ENCODE assay signal across 8 cellular contexts in the genomic region with DNA sequence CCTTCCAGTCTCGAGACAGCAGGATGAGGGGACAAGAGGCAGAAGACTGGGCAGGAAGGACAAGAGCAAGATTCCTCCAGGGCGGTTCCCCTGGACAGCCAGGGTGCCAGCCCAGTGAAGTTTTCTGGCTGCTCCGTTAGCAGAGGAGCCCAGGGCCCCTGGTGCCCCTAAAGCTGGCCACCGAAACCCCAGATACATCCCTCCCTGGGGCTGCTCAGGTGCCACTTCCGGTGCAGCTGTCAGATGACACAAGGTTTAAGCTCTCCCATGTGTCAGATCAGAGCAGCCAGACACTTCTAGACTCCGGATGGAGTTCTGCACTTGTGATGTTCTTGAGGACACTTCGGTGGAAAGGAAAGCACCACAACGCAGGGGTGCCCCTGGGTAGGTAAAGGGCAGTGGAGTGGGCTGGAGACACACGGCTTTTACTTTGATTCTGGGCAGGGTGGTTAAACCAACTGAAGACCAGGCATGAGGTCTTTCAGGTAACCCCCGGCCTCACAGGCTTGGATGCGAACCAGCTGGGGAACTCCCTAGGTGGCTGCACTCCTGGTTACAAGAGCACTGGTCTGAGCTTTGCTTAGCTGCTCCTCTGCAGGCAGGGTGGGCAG.
DNase-seq lines count a peak whose midpoint lies in the region; ATAC-seq and TF ChIP-seq lines count a peak whose summit lies in the region.

No MANE protein-coding gene starts in this region.

- WGBS in body of pancreas, 2 donors, result 83 to 92% methylated on average over 7 to 11 of the region's 11 CpGs

- no peaks in the 10 kb centered on the region for H3K9me3 ChIP-seq in muscle layer of duodenum (ENCODE audit: control insufficient read depth in 1 of 2, low read length in 2 of 2)
- no peaks in the 10 kb centered on the region for H3K9me3 ChIP-seq in body of pancreas

- TF ChIP-seq POLR2A in body of pancreas (IDR thresholded peaks at IDR 0.05), result no peak

- H3K4me3 ChIP-seq in muscle layer of duodenum (ENCODE audit: low read depth in 1 of 2, low read length in 2 of 2) (no peak overlapping the region), foreskin fibroblast (ENCODE audit: low read depth in 1 of 2, low read length in 2 of 2) (no peak overlapping the region), body of pancreas (no peak overlapping the region), H7 (ENCODE audit: insufficient read depth, low read depth, low read length) (no peak overlapping the region)

- no peaks in the 10 kb centered on the region for H3K9me3 Mint-ChIP-seq in activated CD4-positive, alpha-beta memory T cell treated with anti-CD3 and anti-CD28 coated beads, Interleukin-2, amount 10 ng/mL, durations not matched to agents 7 days and 5 days

- peaks cover 11% of the 10 kb centered on the region for H3K36me3 Mint-ChIP-seq in activated CD4-positive, alpha-beta memory T cell treated with anti-CD3 and anti-CD28 coated beads, Interleukin-2, amount 10 ng/mL, durations not matched to agents 7 days and 5 days (ENCODE audit: low read depth)

- intact Hi-C loops in body of pancreas (cut with DNase I), result no loop called here

- peak overlapping the region; percentile 91 for H3K27ac ChIP-seq in muscle layer of duodenum (ENCODE audit: low read length)
- no peak overlapping the region for H3K27ac ChIP-seq in body of pancreas

- TF ChIP-seq CTCF in foreskin fibroblast (IDR thresholded peaks at IDR 0.05; ENCODE audit: low read depth, low read length) (no peak), body of pancreas (IDR thresholded peaks at IDR 0.05) (no peak)

- H3K36me3 ChIP-seq in muscle layer of duodenum (ENCODE audit: control insufficient read depth in 1 of 2, insufficient read depth in 2 of 2, low read length in 2 of 2) (peaks cover 2 to 5% of the 10 kb centered on the region in 2 donors), body of pancreas (replicated peaks in 1 of 2; ENCODE audit: insufficient read depth in 1 of 2, low read depth in 2 of 2) (no peaks in the 10 kb centered on the region), H7 (replicated peaks; ENCODE audit: control insufficient read depth, insufficient read depth, low read length) (no peaks in the 10 kb centered on the region)

- ATAC-seq in GM19351 (IDR thresholded peaks at IDR 0.05; ENCODE audit: unreplicated experiment), result peak; percentile 79
- ATAC-seq in HG03060 (IDR thresholded peaks at IDR 0.05; ENCODE audit: low read depth, unreplicated experiment), result peak; percentile 88
- ATAC-seq in body of pancreas, result no peak

- H3K4me3 Mint-ChIP-seq in activated CD4-positive, alpha-beta memory T cell treated with anti-CD3 and anti-CD28 coated beads, Interleukin-2, amount 10 ng/mL, durations not matched to agents 7 days and 5 days, result peak overlapping the region; percentile 56

- peaks cover 62% of the 10 kb centered on the region for H3K4me1 Mint-ChIP-seq in activated CD4-positive, alpha-beta memory T cell treated with anti-CD3 and anti-CD28 coated beads, Interleukin-2, amount 10 ng/mL, durations not matched to agents 7 days and 5 days

- POLR2A ChIA-PET in activated CD4-positive, alpha-beta memory T cell treated with anti-CD3 and anti-CD28 coated beads, Interleukin-2, amount 10 ng/mL, durations not matched to agents 7 days and 5 days (lab: Charles Lee), result interaction anchor here (1.0 to 3.9 kb wide), 22 partner anchors 10 to 1429 kb away, joined by 3 to 51 read pairs (median 7); partner anchors contain the start of genes ARF1, COQ8A, ITPKB and PARP1

- peak overlapping the region; percentile 88 for H3K27ac Mint-ChIP-seq in activated CD4-positive, alpha-beta memory T cell treated with anti-CD3 and anti-CD28 coated beads, Interleukin-2, amount 10 ng/mL, durations not matched to agents 7 days and 5 days

- CTCF ChIA-PET in activated CD4-positive, alpha-beta memory T cell treated with anti-CD3 and anti-CD28 coated beads, Interleukin-2, amount 10 ng/mL, durations not matched to agents 7 days and 5 days (lab: Charles Lee), result interaction anchor here (0.6 to 1.9 kb wide), 14 partner anchors 9 to 229 kb away, joined by 3 to 13 read pairs (median 3); partner anchors contain the start of gene ITPKB

- DNase-seq in activated CD4-positive, alpha-beta memory T cell treated with anti-CD3 and anti-CD28 coated beads, Interleukin-2, amount 10 ng/mL, durations not matched to agents 7 days and 5 days, result peak; percentile 75
- DNase-seq in foreskin fibroblast (no peak), body of pancreas (no peak), H7 (no peak), NCI-H2227 (lab: John Stamatoyannopoulos, UW; ENCODE audit: unreplicated experiment) (no peak)

- H3K27me3 Mint-ChIP-seq in activated CD4-positive, alpha-beta memory T cell treated with anti-CD3 and anti-CD28 coated beads, Interleukin-2, amount 10 ng/mL, durations not matched to agents 7 days and 5 days, result no peaks in the 10 kb centered on the region

- H3K4me1 ChIP-seq in muscle layer of duodenum (ENCODE audit: control insufficient read depth in 1 of 2, insufficient read depth in 2 of 2, low read length in 2 of 2) (peaks cover 38 to 62% of the 10 kb centered on the region in 2 donors), body of pancreas (peaks cover 41% of the 10 kb centered on the region)

- H3K27me3 ChIP-seq in muscle layer of duodenum (ENCODE audit: low read depth, low read length) (no peaks in the 10 kb centered on the region), body of pancreas (no peaks in the 10 kb centered on the region), H7 (ENCODE audit: control insufficient read depth, insufficient read depth, low read length) (no peaks in the 10 kb centered on the region)
